In the genomic region with DNA sequence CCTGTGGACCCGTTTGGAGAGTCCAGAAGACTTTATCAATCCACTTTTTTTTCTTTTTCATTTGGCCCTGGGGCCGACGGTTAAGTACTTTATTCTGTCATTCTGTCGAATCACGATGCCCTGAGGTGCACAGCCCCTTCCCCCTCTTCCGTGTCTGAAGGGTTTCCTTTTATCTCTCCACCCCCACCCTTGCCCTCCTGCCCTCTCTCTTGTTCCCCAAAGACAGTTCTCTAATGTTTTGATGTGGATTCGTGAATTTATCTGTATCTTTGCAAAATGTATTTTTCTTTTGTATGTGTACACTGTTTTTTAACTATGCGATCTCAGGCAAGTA, we compare ENCODE assay signal across 8 cellular contexts. TPM values are rescaled to one million over a fixed set of nuclear protein-coding genes. Genes with fewer than 3 reads are reported as not detected.
DNase-seq lines count a peak whose midpoint lies in the region; ATAC-seq and TF ChIP-seq lines count a peak whose summit lies in the region.

No MANE protein-coding gene starts in this region.

- DNase-seq in DND-41 (no peak), right lobe of liver (no peak), epidermal melanocyte (ENCODE audit: insufficient read length, low spot score) (no peak), NCI-H446 (lab: John Stamatoyannopoulos, UW) (no peak)

- H3K27me3 ChIP-seq in DND-41 (ENCODE audit: insufficient read depth, low read length, poor library complexity), result no peaks in the 10 kb centered on the region
- no peaks in the 10 kb centered on the region for H3K27me3 ChIP-seq in right lobe of liver

- peak overlapping the region; percentile 83 for H3K4me2 ChIP-seq in DND-41 (ENCODE audit: insufficient read depth, low read length)

- peaks cover 7% of the 10 kb centered on the region; the same call in 1 of the 2 replicates for H3K36me3 ChIP-seq in DND-41 (ENCODE audit: insufficient read depth, low read length)
- no peaks in the 10 kb centered on the region for H3K36me3 ChIP-seq in right lobe of liver
- no peaks in the 10 kb centered on the region for H3K36me3 ChIP-seq in urinary bladder (ENCODE audit: insufficient read depth)

- intact Hi-C loops in right lobe of liver (cut with DNase I), result loop anchor here in 1 of 2 donors (10.0 kb wide), 1 partner anchor 106 kb away; no protein-coding TSS in a partner anchor

- TF ChIP-seq POLR2A in right lobe of liver (IDR thresholded peaks at IDR 0.05), result no peak

- H3K4me3 ChIP-seq in DND-41 (ENCODE audit: low read depth in 1 of 2, low read length in 2 of 2), result peak overlapping the region; percentile 25 to 57; a peak in 3 of 4 replicates
- peak overlapping the region; percentile 36 to 53 (median 47) for H3K4me3 ChIP-seq in right lobe of liver
- H3K4me3 ChIP-seq in urinary bladder (ENCODE audit: low read depth, low read length), result peak overlapping the region; percentile 52

- WGBS in adipose tissue, 3 donors, result 0 to 2% (median 1%) methylated on average over 8 of the region's 8 CpGs
- WGBS in right lobe of liver (ENCODE audit: insufficient coverage, low coverage, low lambda C conversion rate, missing lambda C conversion rate), result 26% methylated on average over 8 of the region's 8 CpGs
- WGBS in urinary bladder, result under 1% methylated on average over 8 of the region's 8 CpGs

- H3K9me3 ChIP-seq in DND-41 (ENCODE audit: insufficient read depth, low read length, severe bottlenecking) (no peaks in the 10 kb centered on the region), right lobe of liver (no peaks in the 10 kb centered on the region)

- peaks cover 80% of the 10 kb centered on the region for H3K79me2 ChIP-seq in DND-41 (ENCODE audit: insufficient read depth, low read length)

- peak overlapping the region; percentile 54 for H2AFZ ChIP-seq in DND-41 (ENCODE audit: low read depth, low read length)

- peaks cover 13% of the 10 kb centered on the region; the same call in 1 of the 2 replicates for H4K20me1 ChIP-seq in DND-41 (ENCODE audit: insufficient read depth, low read length)

- peak overlapping the region; percentile 94 for H3K27ac ChIP-seq in DND-41 (ENCODE audit: low read length)
- peak overlapping the region; percentile 79 for H3K27ac ChIP-seq in adipose tissue (ENCODE audit: low read depth, low read length)
- H3K27ac ChIP-seq in right lobe of liver, result peak overlapping the region; percentile 65 to 86 (median 72)
- peak overlapping the region; percentile 89 for H3K27ac ChIP-seq in urinary bladder (ENCODE audit: low read depth)

- H3K4me1 ChIP-seq in DND-41 (ENCODE audit: insufficient read depth, low read length) (peaks cover 96% of the 10 kb centered on the region), right lobe of liver (peaks cover 0 to 5% (median 0%) of the 10 kb centered on the region in 4 donors), urinary bladder (ENCODE audit: insufficient read depth) (no peaks in the 10 kb centered on the region)

- TF ChIP-seq CTCF in DND-41 (IDR thresholded peaks at IDR 0.05; ENCODE audit: borderline replicate concordance, extremely low read depth, low read length, poor library complexity, severe bottlenecking), result no peak
- TF ChIP-seq CTCF in right lobe of liver (IDR thresholded peaks at IDR 0.05), result peak in 1 of 4 donors; percentile 4

- ATAC-seq in DND-41 (ENCODE audit: insufficient read depth, low read depth) (peak; percentile 53), HG03103 (IDR thresholded peaks at IDR 0.05; ENCODE audit: low read depth, unreplicated experiment) (peak; percentile 1), right lobe of liver (peak; percentile 20 to 41 (median 35)), GM21619 (IDR thresholded peaks at IDR 0.05; ENCODE audit: unreplicated experiment) (no peak)

- H3K9ac ChIP-seq in DND-41 (ENCODE audit: low read depth, low read length), result peak overlapping the region; percentile 78

RNA-seq across cellular contexts. Expression of gene CASP8, which starts 1.7 kb away (rescaled TPM):
- 10 to 100 TPM in 2 of 3 donors, 1 to 10 TPM in 1; 5.0 to 11.0 (median 10.8) TPM for polyA plus RNA-seq in adipose tissue
- 10 to 100 TPM in 5 of 6 experiments, 1 to 10 TPM in 1; 8.8 to 14.8 (median 11.5) TPM for total RNA-seq in right lobe of liver
- total RNA-seq in urinary bladder, result 29.9 TPM
- 9.3 TPM for polyA plus RNA-seq in urinary bladder
